In the genomic region with DNA sequence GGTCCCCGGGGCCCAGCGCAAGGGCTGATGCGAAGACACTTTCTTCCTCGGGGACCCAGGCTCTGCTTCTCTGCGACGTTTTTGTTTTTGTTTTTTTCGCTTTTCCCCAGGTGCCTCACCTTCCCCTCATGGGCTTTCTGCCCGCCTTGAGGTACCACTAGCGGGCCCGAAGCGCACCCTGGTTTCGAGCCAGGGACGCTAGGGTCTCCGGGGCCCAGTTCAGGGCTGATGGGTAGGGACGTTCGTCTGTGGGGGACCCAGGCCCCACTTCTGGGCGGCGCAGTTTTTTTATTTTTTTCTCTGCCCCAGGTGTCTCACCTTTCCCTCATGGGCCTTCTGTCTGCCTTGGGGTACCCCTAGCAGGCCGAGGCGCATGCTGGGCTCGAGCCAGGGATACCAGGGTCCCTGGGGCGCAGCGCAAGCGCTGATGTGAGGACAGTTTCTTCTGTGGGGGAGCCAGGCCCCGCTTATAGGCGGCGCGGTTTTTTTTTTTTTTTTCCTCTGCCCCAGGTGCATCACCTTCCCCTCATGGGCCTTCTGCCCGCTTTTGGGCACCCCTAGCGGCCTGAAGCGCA, we compare ENCODE assay signal across 6 cellular contexts.
DNase-seq lines count a peak whose midpoint lies in the region; ATAC-seq, FAIRE-seq and TF ChIP-seq lines count a peak whose summit lies in the region.
"Not testable (repeated sequence)": the region's sequence is repeated elsewhere in the genome, so short reads cannot be mapped to it uniquely, and the experiment has no call there.

No MANE protein-coding gene starts in this region.

- not testable (repeated sequence) for H3K9me3 ChIP-seq in BE2C; kidney (ENCODE audit: control insufficient read depth in 1 of 2, low read length in 2 of 2)

- DNase-seq in BE2C (peak; percentile 4), Right ventricle myocardium inferior (ENCODE audit: missing footprints) (peak; percentile 50), kidney (peak; percentile 68), mucosa of gallbladder (ENCODE audit: low spot score) (peak; percentile 6)
- peak; percentile 60 for DNase-seq in activated CD4-positive, alpha-beta T cell treated with anti-CD3 and anti-CD28 coated beads, Interleukin-2, amount 10 ng/mL, durations not matched to agents 24 days and 14 days
- peak; percentile 30 for DNase-seq in activated T-cell treated with anti-CD3 and anti-CD28 coated beads, Interleukin-2, amount 50 U/mL, for 24 hours

- H3K4me1 Mint-ChIP-seq in activated CD4-positive, alpha-beta T cell treated with anti-CD3 and anti-CD28 coated beads, Interleukin-2, amount 10 ng/mL, durations not matched to agents 24 days and 14 days; activated T-cell treated with anti-CD3 and anti-CD28 coated beads, Interleukin-2, amount 50 U/mL, for 24 hours (ENCODE audit: low read depth): not testable (repeated sequence)

- intact Hi-C loops in activated CD4-positive, alpha-beta T cell treated with anti-CD3 and anti-CD28 coated beads, Interleukin-2, amount 10 ng/mL, durations not matched to agents 24 days and 14 days (cut with micrococcal nuclease); Right ventricle myocardium inferior (cut with DNase I); kidney (cut with DNase I): not testable (repeated sequence)

- FAIRE-seq in kidney (lab: Jason Lieb, UNC): not testable (repeated sequence)

- not testable (repeated sequence) for H3K36me3 ChIP-seq in BE2C; kidney (ENCODE audit: control insufficient read depth in 1 of 2, insufficient read depth in 2 of 2, low read length in 2 of 2)

- H3K36me3 Mint-ChIP-seq in activated CD4-positive, alpha-beta T cell treated with anti-CD3 and anti-CD28 coated beads, Interleukin-2, amount 10 ng/mL, durations not matched to agents 24 days and 14 days (ENCODE audit: low read depth); activated T-cell treated with anti-CD3 and anti-CD28 coated beads, Interleukin-2, amount 50 U/mL, for 24 hours (ENCODE audit: low read depth): not testable (repeated sequence)

- not testable (repeated sequence) for H3K4me3 Mint-ChIP-seq in activated CD4-positive, alpha-beta T cell treated with anti-CD3 and anti-CD28 coated beads, Interleukin-2, amount 10 ng/mL, durations not matched to agents 24 days and 14 days; activated T-cell treated with anti-CD3 and anti-CD28 coated beads, Interleukin-2, amount 50 U/mL, for 24 hours

- not testable (repeated sequence) for H3K27me3 ChIP-seq in BE2C

- H3K27ac ChIP-seq in kidney (ENCODE audit: low read depth in 2 of 2, low read length in 2 of 2): not testable (repeated sequence)

- ATAC-seq in Right ventricle myocardium inferior: not testable (repeated sequence)

- not testable (repeated sequence) for H3K4me1 ChIP-seq in BE2C; kidney (ENCODE audit: control insufficient read depth in 1 of 2, insufficient read depth in 1 of 2, low read depth in 1 of 2, low read length in 2 of 2)

- TF ChIP-seq CTCF in BE2C (IDR thresholded peaks at IDR 0.05; ENCODE audit: low read depth, low read length); kidney (IDR thresholded peaks at IDR 0.05; ENCODE audit: borderline replicate concordance, extremely low read depth, insufficient read depth): not testable (repeated sequence)

- H3K27me3 Mint-ChIP-seq in activated CD4-positive, alpha-beta T cell treated with anti-CD3 and anti-CD28 coated beads, Interleukin-2, amount 10 ng/mL, durations not matched to agents 24 days and 14 days; activated T-cell treated with anti-CD3 and anti-CD28 coated beads, Interleukin-2, amount 50 U/mL, for 24 hours: not testable (repeated sequence)

- H3K9ac ChIP-seq in kidney (ENCODE audit: low read length in 2 of 2): not testable (repeated sequence)

- H3K9me3 Mint-ChIP-seq in activated CD4-positive, alpha-beta T cell treated with anti-CD3 and anti-CD28 coated beads, Interleukin-2, amount 10 ng/mL, durations not matched to agents 24 days and 14 days; activated T-cell treated with anti-CD3 and anti-CD28 coated beads, Interleukin-2, amount 50 U/mL, for 24 hours: not testable (repeated sequence)

- H3K27ac Mint-ChIP-seq in activated CD4-positive, alpha-beta T cell treated with anti-CD3 and anti-CD28 coated beads, Interleukin-2, amount 10 ng/mL, durations not matched to agents 24 days and 14 days; activated T-cell treated with anti-CD3 and anti-CD28 coated beads, Interleukin-2, amount 50 U/mL, for 24 hours: not testable (repeated sequence)

- H3K4me3 ChIP-seq in BE2C (ENCODE audit: low read depth, low read length); kidney (ENCODE audit: low read length in 2 of 2): not testable (repeated sequence)

Comparison
In these comparisons a context has a peak if more than half of its experiments do, and no peak if none do; other contexts are left out.
1. DNase-seq: peak in every context shown above with its lines; median percentile 68 in kidney; 60 in activated CD4-positive, alpha-beta T cell treated with anti-CD3 and anti-CD28 coated beads, Interleukin-2, amount 10 ng/mL, durations not matched to agents 24 days and 14 days; 50 in Right ventricle myocardium inferior; 30 in activated T-cell treated with anti-CD3 and anti-CD28 coated beads, Interleukin-2, amount 50 U/mL, for 24 hours; 6 in mucosa of gallbladder; 4 in BE2C.